In the genomic region with DNA sequence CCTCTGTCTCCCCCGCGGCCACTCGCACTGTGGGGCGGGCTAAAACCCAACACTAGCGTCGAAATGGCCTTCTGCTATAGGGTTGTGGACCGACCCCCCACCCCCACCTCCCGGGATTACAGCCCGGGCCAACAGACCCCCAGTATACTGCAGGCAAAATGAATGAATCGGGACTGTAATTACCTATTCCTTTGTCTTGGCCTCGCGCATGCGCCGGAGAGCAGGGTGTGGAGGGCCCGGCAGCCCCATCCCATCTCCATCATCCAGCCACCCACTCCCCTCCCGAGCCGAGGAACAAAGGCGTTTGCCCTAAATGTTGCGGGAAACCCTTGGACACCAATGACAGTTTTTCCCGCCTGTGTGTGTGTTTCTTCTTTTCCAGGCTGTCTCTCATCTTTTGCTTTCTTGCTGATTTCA, we compare ENCODE assay signal across 8 cellular contexts. TPM values are rescaled to one million over a fixed set of nuclear protein-coding genes. Genes with fewer than 3 reads are reported as not detected.
DNase-seq lines count a peak whose midpoint lies in the region; ATAC-seq and TF ChIP-seq lines count a peak whose summit lies in the region.

No MANE protein-coding gene starts in this region.

- ATAC-seq in mucosa of descending colon (no peak), HG03025 (IDR thresholded peaks at IDR 0.05; ENCODE audit: low FRiP score, unreplicated experiment) (no peak), GM18861 (IDR thresholded peaks at IDR 0.05; ENCODE audit: unreplicated experiment) (no peak)

- H3K4me1 Mint-ChIP-seq in chondrocyte (ENCODE audit: low read depth): peaks cover 65% of the 10 kb centered on the region

- no peak overlapping the region for H3K4me3 ChIP-seq in mucosa of descending colon

- no peaks in the 10 kb centered on the region for H3K9me3 ChIP-seq in mucosa of descending colon

- peak; percentile 82 for DNase-seq in COR-L47 (lab: John Stamatoyannopoulos, UW)
- DNase-seq in GM20000 (ENCODE audit: low spot score): peak; percentile 53
- DNase-seq in NCI-H1694 (lab: John Stamatoyannopoulos, UW): peak; percentile 10
- no peak for DNase-seq in chondrocyte (ENCODE audit: low spot score)
- DNase-seq in mucosa of descending colon: peak; percentile 16 to 62 (median 36)
- DNase-seq in DMS114 treated with DMSO at 0.1 percent for 48 hours (lab: John Stamatoyannopoulos, UW; ENCODE audit: unreplicated experiment): no peak

- intact Hi-C loops in mucosa of descending colon (cut with DNase I, micrococcal nuclease): loop anchor here in 1 of 2 donors (10.0 kb wide), 1 partner anchor 1096 kb away; no protein-coding TSS in a partner anchor

- H3K4me3 Mint-ChIP-seq in chondrocyte (ENCODE audit: unreplicated experiment): peak overlapping the region; percentile 96

- peak overlapping the region; percentile 92 for H3K27ac Mint-ChIP-seq in chondrocyte (ENCODE audit: unreplicated experiment)

- no peak for TF ChIP-seq CTCF in GM20000 (IDR thresholded peaks at IDR 0.05; ENCODE audit: extremely low read depth, missing control alignments)
- no peak for TF ChIP-seq CTCF in chondrocyte (IDR thresholded peaks at IDR 0.05)
- TF ChIP-seq CTCF in mucosa of descending colon (IDR thresholded peaks at IDR 0.05): no peak

- no peaks in the 10 kb centered on the region for H3K36me3 ChIP-seq in mucosa of descending colon (ENCODE audit: low read depth)

- H3K4me1 ChIP-seq in mucosa of descending colon (ENCODE audit: low read depth): peaks cover 9% of the 10 kb centered on the region

- H3K27me3 Mint-ChIP-seq in chondrocyte (ENCODE audit: low read depth): no peaks in the 10 kb centered on the region

- H3K9me3 Mint-ChIP-seq in chondrocyte (ENCODE audit: low read depth): no peaks in the 10 kb centered on the region

- H3K36me3 Mint-ChIP-seq in chondrocyte (ENCODE audit: low read depth): peaks cover 3% of the 10 kb centered on the region

RNA-seq across cellular contexts. Expression of a gene that starts 1.6 kb away (rescaled TPM):
- total RNA-seq in chondrocyte (181 to 189 TPM (median 182 TPM) in 3 replicates), mucosa of descending colon (10 to 100 TPM in 1 of 3 donors, 1 to 10 TPM in 2; 3.6 to 10.6 (median 8.6) TPM)

Comparison
In these comparisons a context has a peak if more than half of its experiments do, and no peak if none do; other contexts are left out.
1. DNase-seq: peak in COR-L47 (single experiment), GM20000 (single experiment), NCI-H1694 (single experiment) and mucosa of descending colon (3 of 3); none in chondrocyte (single experiment) and DMS114 treated with DMSO at 0.1 percent for 48 hours (single experiment).
2. RNA of a gene that starts 1.6 kb away (total RNA-seq): 181 to 189 TPM in chondrocyte; 3.6 to 10.6 TPM in mucosa of descending colon; every median in the first group is over 10 times any median in the second.